ENCODE assay signal across 1 cellular context in the genomic region with DNA sequence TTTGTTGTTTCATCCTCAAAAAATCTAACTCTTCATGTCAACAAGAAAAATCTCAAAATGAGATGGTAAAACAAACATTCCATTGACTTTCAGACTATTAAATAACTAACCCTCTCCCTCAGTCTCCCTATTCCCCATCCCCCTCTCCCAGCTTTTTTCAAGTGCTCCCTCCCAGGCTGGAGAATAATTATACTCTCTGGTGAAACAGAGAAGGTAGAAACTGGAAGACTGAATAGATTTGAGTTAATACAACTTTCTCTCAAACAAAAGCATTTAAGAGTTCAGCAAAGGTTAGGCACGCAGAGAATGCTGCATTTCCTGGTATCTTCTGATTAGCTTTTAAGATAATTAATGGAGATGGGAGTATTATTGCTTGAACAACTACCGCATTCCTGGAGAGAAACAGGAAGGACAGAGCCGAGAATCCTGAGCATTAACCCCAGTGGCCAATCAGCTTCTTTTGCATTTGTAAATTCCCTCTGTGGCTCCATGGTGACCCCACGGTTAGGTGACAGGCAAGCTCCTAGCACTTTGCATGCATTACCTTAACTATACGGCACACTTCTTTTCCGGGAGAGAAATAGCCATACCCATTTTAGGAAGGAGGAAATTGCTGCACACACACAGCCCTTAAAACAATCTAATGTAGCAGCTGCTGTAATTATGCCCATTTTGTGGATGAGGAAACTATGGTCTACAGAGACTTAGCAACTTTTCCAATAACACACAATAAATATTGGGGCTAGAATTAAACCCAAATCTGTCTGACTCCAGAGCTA.
TF ChIP-seq lines count a peak whose summit lies in the region.

No MANE protein-coding gene starts in this region.

TF ChIP-seq in K562, 482 proteins besides CTCF, POLR2A, EP300 and RAD21 (continued from another document):
- TF ChIP-seq, protein P1, sequence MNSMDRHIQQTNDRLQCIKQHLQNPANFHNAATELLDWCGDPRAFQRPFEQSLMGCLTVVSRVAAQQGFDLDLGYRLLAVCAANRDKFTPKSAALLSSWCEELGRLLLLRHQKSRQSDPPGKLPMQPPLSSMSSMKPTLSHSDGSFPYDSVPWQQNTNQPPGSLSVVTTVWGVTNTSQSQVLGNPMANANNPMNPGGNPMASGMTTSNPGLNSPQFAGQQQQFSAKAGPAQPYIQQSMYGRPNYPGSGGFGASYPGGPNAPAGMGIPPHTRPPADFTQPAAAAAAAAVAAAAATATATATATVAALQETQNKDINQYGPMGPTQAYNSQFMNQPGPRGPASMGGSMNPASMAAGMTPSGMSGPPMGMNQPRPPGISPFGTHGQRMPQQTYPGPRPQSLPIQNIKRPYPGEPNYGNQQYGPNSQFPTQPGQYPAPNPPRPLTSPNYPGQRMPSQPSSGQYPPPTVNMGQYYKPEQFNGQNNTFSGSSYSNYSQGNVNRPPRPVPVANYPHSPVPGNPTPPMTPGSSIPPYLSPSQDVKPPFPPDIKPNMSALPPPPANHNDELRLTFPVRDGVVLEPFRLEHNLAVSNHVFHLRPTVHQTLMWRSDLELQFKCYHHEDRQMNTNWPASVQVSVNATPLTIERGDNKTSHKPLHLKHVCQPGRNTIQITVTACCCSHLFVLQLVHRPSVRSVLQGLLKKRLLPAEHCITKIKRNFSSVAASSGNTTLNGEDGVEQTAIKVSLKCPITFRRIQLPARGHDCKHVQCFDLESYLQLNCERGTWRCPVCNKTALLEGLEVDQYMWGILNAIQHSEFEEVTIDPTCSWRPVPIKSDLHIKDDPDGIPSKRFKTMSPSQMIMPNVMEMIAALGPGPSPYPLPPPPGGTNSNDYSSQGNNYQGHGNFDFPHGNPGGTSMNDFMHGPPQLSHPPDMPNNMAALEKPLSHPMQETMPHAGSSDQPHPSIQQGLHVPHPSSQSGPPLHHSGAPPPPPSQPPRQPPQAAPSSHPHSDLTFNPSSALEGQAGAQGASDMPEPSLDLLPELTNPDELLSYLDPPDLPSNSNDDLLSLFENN (IDR thresholded peaks at IDR 0.05; ENCODE audit: low read depth in 2 of 2, low read length in 2 of 2): no peak
- TF ChIP-seq MTA3 (IDR thresholded peaks at IDR 0.05; ENCODE audit: borderline replicate concordance): no peak
- peak; percentile 59 for TF ChIP-seq ELF1 (tag; IDR thresholded peaks at IDR 0.05)
- no peak for TF ChIP-seq RB1 (IDR thresholded peaks at IDR 0.05; ENCODE audit: low read depth)
- no peak for TF ChIP-seq SRSF1 (IDR thresholded peaks at IDR 0.05; ENCODE audit: low read depth, low read length)
- TF ChIP-seq ARID2 (IDR thresholded peaks at IDR 0.05): no peak
- no peak for TF ChIP-seq ZSCAN29 (IDR thresholded peaks at IDR 0.05)
- 0 out of 2 replicates have a peak, but pooled peaks have one; percentile 14 for TF ChIP-seq TEAD2 (tag; IDR thresholded peaks at IDR 0.05)
- no peak for TF ChIP-seq MEF2A (IDR thresholded peaks at IDR 0.05; ENCODE audit: control insufficient read depth, low read depth, low read length)
- TF ChIP-seq, protein P2, sequence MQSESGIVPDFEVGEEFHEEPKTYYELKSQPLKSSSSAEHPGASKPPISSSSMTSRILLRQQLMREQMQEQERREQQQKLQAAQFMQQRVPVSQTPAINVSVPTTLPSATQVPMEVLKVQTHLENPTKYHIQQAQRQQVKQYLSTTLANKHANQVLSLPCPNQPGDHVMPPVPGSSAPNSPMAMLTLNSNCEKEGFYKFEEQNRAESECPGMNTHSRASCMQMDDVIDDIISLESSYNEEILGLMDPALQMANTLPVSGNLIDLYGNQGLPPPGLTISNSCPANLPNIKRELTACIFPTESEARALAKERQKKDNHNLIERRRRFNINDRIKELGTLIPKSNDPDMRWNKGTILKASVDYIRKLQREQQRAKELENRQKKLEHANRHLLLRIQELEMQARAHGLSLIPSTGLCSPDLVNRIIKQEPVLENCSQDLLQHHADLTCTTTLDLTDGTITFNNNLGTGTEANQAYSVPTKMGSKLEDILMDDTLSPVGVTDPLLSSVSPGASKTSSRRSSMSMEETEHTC (IDR thresholded peaks at IDR 0.05): no peak
- 0 out of 2 replicates have a peak, but pooled peaks have one; percentile 26 for TF ChIP-seq ZFP1 (CRISPR knock-in tag; IDR thresholded peaks at IDR 0.05)
- no peak for TF ChIP-seq CAMTA2 (CRISPR knock-in tag; conservative IDR thresholded peaks at IDR 0.05)
- no peak for TF ChIP-seq RAD51 (IDR thresholded peaks at IDR 0.05; ENCODE audit: borderline replicate concordance, low read depth)
- no peak for TF ChIP-seq SPI1 (IDR thresholded peaks at IDR 0.05; ENCODE audit: borderline replicate concordance, low read depth, low read length)
- TF ChIP-seq MCM2 (IDR thresholded peaks at IDR 0.05; ENCODE audit: low read depth): no peak
- TF ChIP-seq FOSL1 (tag; conservative IDR thresholded peaks at IDR 0.05): no peak
- no peak for TF ChIP-seq HDAC1 (IDR thresholded peaks at IDR 0.05)
- TF ChIP-seq SMAD1 (IDR thresholded peaks at IDR 0.05; ENCODE audit: low read depth, low read length, partially characterized antibody): no peak
- TF ChIP-seq KLF1 (tag; IDR thresholded peaks at IDR 0.05): no peak
- no peak for TF ChIP-seq ZNF780A (CRISPR knock-in tag; IDR thresholded peaks at IDR 0.05)
- no peak for TF ChIP-seq PHB (CRISPR knock-in tag; IDR thresholded peaks at IDR 0.05)
- TF ChIP-seq, protein P3, sequence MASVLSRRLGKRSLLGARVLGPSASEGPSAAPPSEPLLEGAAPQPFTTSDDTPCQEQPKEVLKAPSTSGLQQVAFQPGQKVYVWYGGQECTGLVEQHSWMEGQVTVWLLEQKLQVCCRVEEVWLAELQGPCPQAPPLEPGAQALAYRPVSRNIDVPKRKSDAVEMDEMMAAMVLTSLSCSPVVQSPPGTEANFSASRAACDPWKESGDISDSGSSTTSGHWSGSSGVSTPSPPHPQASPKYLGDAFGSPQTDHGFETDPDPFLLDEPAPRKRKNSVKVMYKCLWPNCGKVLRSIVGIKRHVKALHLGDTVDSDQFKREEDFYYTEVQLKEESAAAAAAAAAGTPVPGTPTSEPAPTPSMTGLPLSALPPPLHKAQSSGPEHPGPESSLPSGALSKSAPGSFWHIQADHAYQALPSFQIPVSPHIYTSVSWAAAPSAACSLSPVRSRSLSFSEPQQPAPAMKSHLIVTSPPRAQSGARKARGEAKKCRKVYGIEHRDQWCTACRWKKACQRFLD (CRISPR knock-in tag; IDR thresholded peaks at IDR 0.05): no peak
- TF ChIP-seq, protein P4, sequence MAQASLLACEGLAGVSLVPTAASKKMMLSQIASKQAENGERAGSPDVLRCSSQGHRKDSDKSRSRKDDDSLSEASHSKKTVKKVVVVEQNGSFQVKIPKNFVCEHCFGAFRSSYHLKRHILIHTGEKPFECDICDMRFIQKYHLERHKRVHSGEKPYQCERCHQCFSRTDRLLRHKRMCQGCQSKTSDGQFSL (CRISPR knock-in tag; IDR thresholded peaks at IDR 0.05): no peak
- TF ChIP-seq, protein P4 (tag; IDR thresholded peaks at IDR 0.05): no peak
- no peak for TF ChIP-seq ZNF121 (CRISPR knock-in tag; conservative IDR thresholded peaks at IDR 0.05)
- TF ChIP-seq NUFIP1 (IDR thresholded peaks at IDR 0.05; ENCODE audit: partially characterized antibody): no peak
- no peak for TF ChIP-seq TRIM24 (IDR thresholded peaks at IDR 0.05)
- TF ChIP-seq HSF4 (CRISPR knock-in tag; IDR thresholded peaks at IDR 0.05; ENCODE audit: borderline replicate concordance): no peak
- no peak for TF ChIP-seq YBX1 (IDR thresholded peaks at IDR 0.05)
- TF ChIP-seq MEIS2 (IDR thresholded peaks at IDR 0.05; ENCODE audit: partially characterized antibody): no peak
- TF ChIP-seq NFYB (IDR thresholded peaks at IDR 0.05; ENCODE audit: extremely low read depth, insufficient read length): peak; percentile 76
- no peak for TF ChIP-seq ZFPM2 (CRISPR knock-in tag; IDR thresholded peaks at IDR 0.05)
- TF ChIP-seq RBM25 (IDR thresholded peaks at IDR 0.05; ENCODE audit: low read depth, low read length, severe bottlenecking): peak; percentile 64
